Comparison of ENCODE assay signal across 8 cellular contexts in the genomic region with DNA sequence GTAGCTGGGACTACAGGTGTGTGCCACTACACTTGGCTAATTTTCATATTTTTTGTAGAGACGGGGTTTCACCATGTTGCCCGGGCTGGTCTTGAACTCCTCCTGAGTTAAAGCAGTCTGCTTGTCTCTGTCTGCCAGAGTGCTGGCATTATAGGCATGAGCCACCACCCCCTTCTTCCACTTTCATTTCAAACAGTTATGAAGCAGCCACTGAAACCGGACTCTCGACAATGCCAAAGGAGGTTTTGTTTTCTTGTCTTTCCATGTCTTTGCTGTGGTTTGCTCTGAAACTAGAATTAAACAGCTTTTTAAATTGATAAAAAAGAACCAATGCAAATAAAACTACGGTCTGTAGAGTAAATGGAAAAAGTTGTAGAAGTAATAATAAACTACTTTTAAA. TPM values are rescaled to one million over a fixed set of nuclear protein-coding genes. Genes with fewer than 3 reads are reported as not detected.
DNase-seq lines count a peak whose midpoint lies in the region; ATAC-seq and TF ChIP-seq lines count a peak whose summit lies in the region.

No MANE protein-coding gene starts in this region.

- DNase-seq in GM13976 (ENCODE audit: low spot score) (peak; percentile 46), NAMALWA (ENCODE audit: low spot score) (peak; percentile 33), immature natural killer cell (peak; percentile 54 to 63 (median 59)), COR-L47 (lab: John Stamatoyannopoulos, UW) (no peak), NCI-H1436 treated with DMSO at 0.1 percent for 48 hours (lab: John Stamatoyannopoulos, UW) (no peak), cerebellum (ENCODE audit: low spot score) (no peak), HUDEP-2 (lab: John Stamatoyannopoulos, UW; ENCODE audit: unreplicated experiment in 76 of 76) (no peak)

- no peaks in the 10 kb centered on the region for H3K9me3 Mint-ChIP-seq in immature natural killer cell

- peak; percentile 78 for ATAC-seq in GM21723 (IDR thresholded peaks at IDR 0.05; ENCODE audit: unreplicated experiment)

- peak overlapping the region; percentile 58 to 86 (median 76) for H3K4me3 Mint-ChIP-seq in immature natural killer cell

- peak overlapping the region; percentile 79 to 94 (median 92) for H3K27ac Mint-ChIP-seq in immature natural killer cell

- in situ Hi-C loops in GM13976 (cut with MboI; ENCODE audit: low sequenced_read_pairs, unreplicated experiment), result no loop called here

- peaks cover 4 to 7% (median 6%) of the 10 kb centered on the region in 3 donors for H3K27me3 Mint-ChIP-seq in immature natural killer cell (ENCODE audit: low read depth in 3 of 3)

- peaks cover 0 to 15% (median 3%) of the 10 kb centered on the region in 3 donors for H3K36me3 Mint-ChIP-seq in immature natural killer cell

- peaks cover 94 to 97% of the 10 kb centered on the region in 2 donors for H3K4me1 Mint-ChIP-seq in immature natural killer cell

- no peak for TF ChIP-seq CTCF in GM13976 (IDR thresholded peaks at IDR 0.05; ENCODE audit: borderline replicate concordance, control extremely low read depth, extremely low read depth, insufficient read depth, missing control alignments)

RNA-seq across cellular contexts. Expression of a gene that starts 30.4 kb away (rescaled TPM):
- 1,000 to 10,000 TPM; 1,248 to 1,847 (median 1,256) TPM for polyA plus RNA-seq in immature natural killer cell
- 110 TPM for total RNA-seq in cerebellum

RNA-seq across cellular contexts. Expression of a gene that starts 45.6 kb away (rescaled TPM):
- 10 to 100 TPM; 24.9 to 48.8 (median 42.3) TPM for polyA plus RNA-seq in immature natural killer cell
- total RNA-seq in cerebellum, result 57.6 TPM

Comparison
In these comparisons a context has a peak if more than half of its experiments do, and no peak if none do; other contexts are left out.
1. DNase-seq: peak in GM13976 (single experiment), NAMALWA (single experiment) and immature natural killer cell (3 of 3); none in COR-L47 (single experiment), NCI-H1436 treated with DMSO at 0.1 percent for 48 hours (single experiment), cerebellum (single experiment) and HUDEP-2 (0 of 76).